ENCODE assay signal across 11 cellular contexts in genomic region chr15:68789921-68790575, GRCh38. TPM values are rescaled to one million over a fixed set of nuclear protein-coding genes. Genes with fewer than 3 reads are reported as not detected.
A peak's percentile ranks its signal among the peaks of the same experiment; 100 is the strongest.
DNase-seq lines count a peak whose midpoint lies in the region; ATAC-seq and TF ChIP-seq lines count a peak whose summit lies in the region.
"Had no signal": no experiment of that assay in that cellular context is flagged by ENCODE, and none has a peak within 500 bp of the region (broad histone marks: within the 10 kb centered on the region; RNA-seq: fewer than 3 reads in every experiment).

No MANE protein-coding gene starts in this region.

- no peak overlapping the region for H3K4me3 ChIP-seq in AG09309 (ENCODE audit: control insufficient read depth, low read depth, low read length)
- H3K4me3 ChIP-seq in HUES48 (ENCODE audit: low read depth, low read length) = 0 out of 2 replicates have a peak overlapping the region, but pooled peaks have one; percentile 3

- peak overlapping the region; percentile 6 for H3K4me3 Mint-ChIP-seq in dendritic cell treated with granulocyte-macrophage colony-stimulating factor and Interleukin-4, amounts not matched to agents 40 ng/mL and 50 ng/mL, for 4 days
- H3K4me3 Mint-ChIP-seq in mesothelial cell of epicardium = no peak overlapping the region
- H3K4me3 Mint-ChIP-seq: activated CD4-positive, alpha-beta memory T cell treated with anti-CD3 and anti-CD28 coated beads for 36 hours had no signal

- H3K9me3 ChIP-seq in HUES48 (ENCODE audit: control insufficient read depth, insufficient read depth, low read length) = no peaks in the 10 kb centered on the region

- DNase-seq in AG09309 (ENCODE audit: low read depth) (peak; percentile 37), mesothelial cell of epicardium (ENCODE audit: low spot score in 2 of 2, unreplicated experiment in 2 of 2) (no peak), NCI-H345 treated with DMSO at 0.1 percent for 48 hours (lab: John Stamatoyannopoulos, UW; ENCODE audit: unreplicated experiment) (no peak), ureter (ENCODE audit: low spot score) (no peak)
- no peak for DNase-seq in stimulated activated CD8-positive, alpha-beta memory T cell treated with anti-CD3 and anti-CD28 coated beads, Interleukin-4, amount 100 ng/mL, for 48 hours
- DNase-seq: activated CD4-positive, alpha-beta memory T cell treated with anti-CD3 and anti-CD28 coated beads for 36 hours; NCI-H2029 treated with DMSO at 0.1 percent for 48 hours; stimulated activated CD4-positive, alpha-beta T cell treated with anti-CD3 and anti-CD28 coated beads, Interleukin-4, amount 100 ng/mL, for 24 hours had no signal

- intact Hi-C loops in dendritic cell treated with granulocyte-macrophage colony-stimulating factor and Interleukin-4, amounts not matched to agents 40 ng/mL and 50 ng/mL, for 4 days (cut with micrococcal nuclease) = no loop called here

- H3K4me1 Mint-ChIP-seq in dendritic cell treated with granulocyte-macrophage colony-stimulating factor and Interleukin-4, amounts not matched to agents 40 ng/mL and 50 ng/mL, for 4 days (ENCODE audit: low read depth) = peaks cover 86% of the 10 kb centered on the region
- peaks cover 70% of the 10 kb centered on the region for H3K4me1 Mint-ChIP-seq in mesothelial cell of epicardium

- H3K27me3 ChIP-seq in HUES48 (ENCODE audit: control insufficient read depth, insufficient read depth, low read length) = no peaks in the 10 kb centered on the region

- peaks cover 41% of the 10 kb centered on the region for H3K36me3 Mint-ChIP-seq in dendritic cell treated with granulocyte-macrophage colony-stimulating factor and Interleukin-4, amounts not matched to agents 40 ng/mL and 50 ng/mL, for 4 days (ENCODE audit: low read depth)
- H3K36me3 Mint-ChIP-seq in mesothelial cell of epicardium = peaks cover 11% of the 10 kb centered on the region

- peaks cover 42% of the 10 kb centered on the region for H3K36me3 ChIP-seq in HUES48 (ENCODE audit: control insufficient read depth, insufficient read depth, low read length)

- TF ChIP-seq CTCF in AG09309 (IDR thresholded peaks at IDR 0.05; ENCODE audit: control insufficient read depth, insufficient read depth, low read depth, low read length, missing control alignments) (no peak), mesothelial cell of epicardium (IDR thresholded peaks at IDR 0.05; ENCODE audit: unreplicated experiment) (no peak)

- no peak for ATAC-seq in GM18502 (IDR thresholded peaks at IDR 0.05; ENCODE audit: poor library complexity, unreplicated experiment)

- peaks cover 66% of the 10 kb centered on the region for H3K4me1 ChIP-seq in HUES48 (ENCODE audit: control insufficient read depth, insufficient read depth, low read length)

- H3K27me3 Mint-ChIP-seq in dendritic cell treated with granulocyte-macrophage colony-stimulating factor and Interleukin-4, amounts not matched to agents 40 ng/mL and 50 ng/mL, for 4 days = no peaks in the 10 kb centered on the region
- no peaks in the 10 kb centered on the region for H3K27me3 Mint-ChIP-seq in mesothelial cell of epicardium (ENCODE audit: low read depth)
- H3K27me3 Mint-ChIP-seq: activated CD4-positive, alpha-beta memory T cell treated with anti-CD3 and anti-CD28 coated beads for 36 hours had no signal

- peak overlapping the region; percentile 94 for H3K27ac Mint-ChIP-seq in dendritic cell treated with granulocyte-macrophage colony-stimulating factor and Interleukin-4, amounts not matched to agents 40 ng/mL and 50 ng/mL, for 4 days
- peak overlapping the region; percentile 63 for H3K27ac Mint-ChIP-seq in mesothelial cell of epicardium

- H3K27ac ChIP-seq in HUES48 (ENCODE audit: low read depth, low read length) = peak overlapping the region; percentile 54

- H3K9ac ChIP-seq in HUES48 (ENCODE audit: low read depth, low read length) = no peak overlapping the region

- H3K9me3 Mint-ChIP-seq in dendritic cell treated with granulocyte-macrophage colony-stimulating factor and Interleukin-4, amounts not matched to agents 40 ng/mL and 50 ng/mL, for 4 days = no peaks in the 10 kb centered on the region
- no peaks in the 10 kb centered on the region for H3K9me3 Mint-ChIP-seq in mesothelial cell of epicardium
- H3K9me3 Mint-ChIP-seq: activated CD4-positive, alpha-beta memory T cell treated with anti-CD3 and anti-CD28 coated beads for 36 hours had no signal

RNA-seq across cellular contexts. Expression of gene ANP32A, which starts 30.6 kb away (rescaled TPM):
- total RNA-seq in mesothelial cell of epicardium = 179 to 188 TPM (median 183 TPM) in 3 replicates
- total RNA-seq in ureter = 169 TPM
